Comparison of ENCODE assay signal across 24 cellular contexts in genomic region chr14:104477804-104478375, GRCh38.
"Had no signal": no experiment of that assay in that cellular context is flagged by ENCODE, and none has a peak within 500 bp of the region (broad histone marks: within the 10 kb centered on the region; RNA-seq: fewer than 3 reads in every experiment).

No MANE protein-coding gene starts in this region.

- H3K9me3 ChIP-seq: testis had no signal

- DNase-seq: activated CD4-positive, CD25-positive, alpha-beta regulatory T cell treated with anti-CD3 and anti-CD28 coated beads, Interleukin-2, amount 50 U/mL, for 72 hours; activated CD8-positive, alpha-beta memory T cell treated with anti-CD3 and anti-CD28 coated beads for 24 hours; activated CD8-positive, alpha-beta memory T cell treated with anti-CD3 and anti-CD28 coated beads, Interleukin-2, amount 50 U/mL, for 4 hours; activated T-cell treated with anti-CD3 and anti-CD28 coated beads, Interleukin-2, amount 50 U/mL, for 24 hours; central memory CD4-positive, alpha-beta T cell; dermis blood vessel endothelial cell; effector CD8-positive, alpha-beta T cell; erythroblast; foreskin keratinocyte; left colon; lower lobe of right lung; mesendoderm; naive thymus-derived CD4-positive, alpha-beta T cell; sigmoid colon; stimulated activated CD4-positive, alpha-beta T cell treated with anti-CD3 and anti-CD28 coated beads, Interleukin-4, amount 100 ng/mL, for 1 hour; stimulated activated naive CD4-positive, alpha-beta T cell; testis; trophoblast cell; WERI-Rb-1 had no signal

- H3K27me3 ChIP-seq: ascending aorta, foreskin keratinocyte, testis had no signal

- H3K27ac Mint-ChIP-seq: activated naive CD4-positive, alpha-beta T cell treated with anti-CD3 and anti-CD28 coated beads, Interleukin-2, amount 50 U/mL, for 72 hours; activated T-cell treated with anti-CD3 and anti-CD28 coated beads, Interleukin-2, amount 50 U/mL, for 24 hours; activated T-helper 17 cell treated with anti-CD3 and anti-CD28 coated beads, Interleukin-2, amount 50 U/mL, for 72 hours; naive thymus-derived CD4-positive, alpha-beta T cell; progenitor cell of endocrine pancreas had no signal

- ATAC-seq: activated naive CD4-positive, alpha-beta T cell treated with anti-CD3 and anti-CD28 coated beads, Interleukin-2, amount 50 U/mL, for 72 hours; activated T-helper 17 cell treated with anti-CD3 and anti-CD28 coated beads, Interleukin-2, amount 50 U/mL, for 72 hours; foreskin keratinocyte; left colon; lower lobe of right lung; naive thymus-derived CD4-positive, alpha-beta T cell had no signal

- H3K27ac ChIP-seq: ascending aorta, foreskin keratinocyte, lower lobe of right lung, sigmoid colon, testis, WERI-Rb-1 had no signal

- H3K4me3 ChIP-seq: ascending aorta, lower lobe of right lung, sigmoid colon, smooth muscle cell, testis had no signal

- H3K36me3 ChIP-seq: ascending aorta, lower lobe of right lung, sigmoid colon, WERI-Rb-1 had no signal

- H3K4me3 Mint-ChIP-seq: activated T-cell treated with anti-CD3 and anti-CD28 coated beads, Interleukin-2, amount 50 U/mL, for 24 hours; activated T-helper 17 cell treated with anti-CD3 and anti-CD28 coated beads, Interleukin-2, amount 50 U/mL, for 72 hours; naive thymus-derived CD4-positive, alpha-beta T cell had no signal

- H3K4me2 ChIP-seq: smooth muscle cell had no signal

- H3K4me1 Mint-ChIP-seq: activated T-helper 17 cell treated with anti-CD3 and anti-CD28 coated beads, Interleukin-2, amount 50 U/mL, for 72 hours had no signal

- H3K4me1 ChIP-seq: ascending aorta, foreskin keratinocyte, lower lobe of right lung, sigmoid colon, testis had no signal
